12 cellular contexts compared by ENCODE assay signal in the genomic region with DNA sequence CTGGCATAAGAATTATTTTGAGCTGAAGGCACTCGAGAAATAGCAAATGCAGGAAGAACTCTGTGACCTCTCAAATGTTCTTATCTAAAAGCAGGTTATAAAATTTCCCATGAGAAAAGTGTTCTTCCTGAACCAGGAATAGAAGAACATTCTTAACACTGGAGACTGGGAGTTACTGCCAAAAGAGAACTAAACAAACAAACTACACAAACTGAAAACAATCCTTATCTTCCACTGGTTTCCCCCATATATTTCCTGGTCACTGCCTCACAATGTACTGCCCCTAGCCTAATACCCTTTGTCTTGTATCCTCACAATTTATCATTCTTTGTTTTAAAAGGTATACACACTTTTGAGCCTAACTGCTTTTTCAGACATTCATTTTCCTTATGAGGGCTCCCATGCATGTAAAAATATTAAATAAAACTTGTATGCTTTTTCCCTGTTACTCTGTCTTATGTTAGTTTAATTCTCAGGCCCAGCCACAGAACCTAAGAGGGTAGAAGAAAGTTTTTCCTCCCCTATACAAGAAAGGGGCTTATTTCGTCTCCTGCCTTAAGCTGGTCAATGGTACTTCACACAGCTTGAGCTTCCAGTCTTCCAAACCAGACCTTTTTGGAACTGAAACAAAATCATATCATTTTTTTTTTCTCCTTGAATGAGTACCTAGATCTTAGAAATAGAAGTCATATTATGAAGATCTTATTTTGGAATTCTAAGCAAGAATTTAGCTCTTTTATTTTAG.
A peak's percentile ranks its signal among the peaks of the same experiment; 100 is the strongest.
DNase-seq lines count a peak whose midpoint lies in the region; ATAC-seq and TF ChIP-seq lines count a peak whose summit lies in the region.
"Had no signal": no experiment of that assay in that cellular context is flagged by ENCODE, and none has a peak within 500 bp of the region (broad histone marks: within the 10 kb centered on the region; RNA-seq: fewer than 3 reads in every experiment).

No MANE protein-coding gene starts in this region.

- DNase-seq in endothelial cell (ENCODE audit: low spot score), result no peak
- DNase-seq in activated naive CD4-positive, alpha-beta T cell (lab: John Stamatoyannopoulos, UW), result no peak
- no peak for DNase-seq in endodermal cell
- no peak for DNase-seq in hypothalamus (lab: John Stamatoyannopoulos, UW)
- no peak for DNase-seq in lower lobe of right lung
- DNase-seq: naive thymus-derived CD8-positive, alpha-beta T cell; NCI-H2029; Peyer's patch had no signal

- H3K9ac ChIP-seq in endodermal cell (ENCODE audit: extremely low read depth, low read length, poor library complexity, severe bottlenecking), result no peak overlapping the region

- H3K36me3 ChIP-seq in endodermal cell (ENCODE audit: control insufficient read depth, insufficient read depth, low read length) (no peaks in the 10 kb centered on the region), lower lobe of right lung (no peaks in the 10 kb centered on the region)
- H3K36me3 ChIP-seq: Peyer's patch had no signal

- intact Hi-C loops in lower lobe of right lung (cut with DNase I), result no loop called here

- H3K27ac ChIP-seq in endodermal cell (ENCODE audit: low read depth, low read length) (no peak overlapping the region), lower lobe of right lung (no peak overlapping the region)
- H3K27ac ChIP-seq: Peyer's patch had no signal

- H3K4me1 Mint-ChIP-seq in endothelial cell (ENCODE audit: unreplicated experiment), result peaks cover 14% of the 10 kb centered on the region
- peaks cover 13% of the 10 kb centered on the region for H3K4me1 Mint-ChIP-seq in endodermal cell

- H3K27me3 ChIP-seq in endodermal cell (ENCODE audit: control insufficient read depth, insufficient read depth, low read length, poor library complexity, severe bottlenecking), result no peaks in the 10 kb centered on the region
- no peaks in the 10 kb centered on the region for H3K27me3 ChIP-seq in lower lobe of right lung (ENCODE audit: low read depth)
- H3K27me3 ChIP-seq: Peyer's patch had no signal

- H3K36me3 Mint-ChIP-seq in endothelial cell (ENCODE audit: low read depth, unreplicated experiment) (peaks cover 5% of the 10 kb centered on the region), endodermal cell (ENCODE audit: low read depth) (peaks cover 3% of the 10 kb centered on the region)
- H3K36me3 Mint-ChIP-seq: naive thymus-derived CD8-positive, alpha-beta T cell had no signal

- peaks cover 10% of the 10 kb centered on the region for H3K9me3 ChIP-seq in endodermal cell (ENCODE audit: control insufficient read depth, low read length)
- H3K9me3 ChIP-seq in lower lobe of right lung, result no peaks in the 10 kb centered on the region
- H3K9me3 ChIP-seq: Peyer's patch had no signal

- H3K4me3 ChIP-seq in endodermal cell (ENCODE audit: low read length), result no peak overlapping the region
- no peak overlapping the region for H3K4me3 ChIP-seq in lower lobe of right lung
- H3K4me3 ChIP-seq: Peyer's patch had no signal

- H3K9me3 Mint-ChIP-seq in endothelial cell (ENCODE audit: unreplicated experiment) (peaks cover 14% of the 10 kb centered on the region), endodermal cell (peaks cover 4% of the 10 kb centered on the region)
- H3K9me3 Mint-ChIP-seq: naive thymus-derived CD8-positive, alpha-beta T cell; stimulated activated naive CD8-positive, alpha-beta T cell treated with anti-CD3 and anti-CD28 coated beads, Interleukin-15, Interleukin-2, amounts not matched to agents 100 ng/mL and 50 ng/mL, for 24 hours had no signal

- H3K4me3 Mint-ChIP-seq in endothelial cell (ENCODE audit: unreplicated experiment) (peak overlapping the region; percentile 65), endodermal cell (no peak overlapping the region)
- H3K4me3 Mint-ChIP-seq: stimulated activated naive CD8-positive, alpha-beta T cell treated with anti-CD3 and anti-CD28 coated beads, Interleukin-15, Interleukin-2, amounts not matched to agents 100 ng/mL and 50 ng/mL, for 24 hours had no signal

- TF ChIP-seq CTCF in endothelial cell (IDR thresholded peaks at IDR 0.05; ENCODE audit: unreplicated experiment) (no peak), endodermal cell (conservative IDR thresholded peaks at IDR 0.05) (no peak), lower lobe of right lung (IDR thresholded peaks at IDR 0.05) (no peak)

- H3K4me1 ChIP-seq in endodermal cell (ENCODE audit: control insufficient read depth, insufficient read depth, low read length), result no peaks in the 10 kb centered on the region
- H3K4me1 ChIP-seq in lower lobe of right lung, result no peaks in the 10 kb centered on the region
- H3K4me1 ChIP-seq: Peyer's patch had no signal

- 96 to 100% methylated on average over 1 to 2 of the region's 2 CpGs for WGBS in endodermal cell (ENCODE audit: insufficient coverage in 1 of 2, insufficient read length in 1 of 2), 2 experiments

- H3K27me3 Mint-ChIP-seq in endothelial cell (ENCODE audit: unreplicated experiment) (no peaks in the 10 kb centered on the region), endodermal cell (ENCODE audit: insufficient read depth) (no peaks in the 10 kb centered on the region)

- peak; percentile 37 for ATAC-seq in GM18858 (IDR thresholded peaks at IDR 0.05; ENCODE audit: unreplicated experiment)
- ATAC-seq in GM21717 (IDR thresholded peaks at IDR 0.05; ENCODE audit: unreplicated experiment), result peak; percentile 46
- peak; percentile 20 for ATAC-seq in HG03280 (IDR thresholded peaks at IDR 0.05; ENCODE audit: unreplicated experiment)
- no peak for ATAC-seq in lower lobe of right lung
- ATAC-seq: naive thymus-derived CD8-positive, alpha-beta T cell had no signal

- H3K27ac Mint-ChIP-seq in endothelial cell (ENCODE audit: unreplicated experiment) (peak overlapping the region; percentile 95), endodermal cell (no peak overlapping the region)
- H3K27ac Mint-ChIP-seq: stimulated activated naive CD8-positive, alpha-beta T cell treated with anti-CD3 and anti-CD28 coated beads, Interleukin-15, Interleukin-2, amounts not matched to agents 100 ng/mL and 50 ng/mL, for 24 hours had no signal

Comparison
In these comparisons a context has a peak if more than half of its experiments do, and no peak if none do; other contexts are left out.
1. ATAC-seq: peak in GM18858 (single experiment), GM21717 (single experiment) and HG03280 (single experiment); none in lower lobe of right lung (0 of 2).